Comparison of ENCODE assay signal across 2 cellular contexts in the genomic region with DNA sequence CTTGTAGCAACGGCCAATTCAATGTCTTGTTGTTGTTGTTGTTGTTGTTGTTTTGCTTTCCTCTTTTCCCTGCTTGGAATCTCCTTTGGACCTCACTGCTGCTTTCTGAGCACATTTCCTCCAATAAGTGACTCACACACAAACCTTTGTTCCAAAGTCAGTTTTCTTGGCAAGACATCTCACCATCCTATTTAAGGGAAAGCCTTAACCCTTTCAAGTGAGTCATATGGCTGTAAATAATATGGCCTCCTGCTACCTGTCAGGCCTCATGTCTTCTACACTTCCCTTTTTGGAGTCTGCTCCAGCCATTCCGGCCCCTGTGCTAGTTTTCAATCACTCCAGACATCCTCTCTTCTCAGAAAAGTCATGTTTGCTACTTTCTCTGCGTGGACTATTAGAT.
TF ChIP-seq lines count a peak whose summit lies in the region.

No MANE protein-coding gene starts in this region.

TF ChIP-seq in HCT116, 20 proteins besides CTCF, POLR2A, EP300 and RAD21:
- TF ChIP-seq SP1 (IDR thresholded peaks at IDR 0.05; ENCODE audit: low read depth) (0 out of 2 replicates have a peak, but pooled peaks have one; percentile 20), CBX3 (IDR thresholded peaks at IDR 0.05; ENCODE audit: low read depth) (no peak), POLR2AphosphoS5 (IDR thresholded peaks at IDR 0.05; ENCODE audit: low read depth, low read length) (no peak)

TF ChIP-seq in endothelial cell of umbilical vein, 7 proteins besides CTCF, POLR2A, EP300 and RAD21:
- peak; percentile 86 for TF ChIP-seq FOS (IDR thresholded peaks at IDR 0.05; ENCODE audit: borderline replicate concordance, insufficient read depth, low read length)
- peak; percentile 74 for TF ChIP-seq JUN (IDR thresholded peaks at IDR 0.05; ENCODE audit: borderline replicate concordance, insufficient read depth, insufficient read length, low read depth)
- TF ChIP-seq MYC (IDR thresholded peaks at IDR 0.05; ENCODE audit: low read depth, low read length), result no peak
TF ChIP-seq in endothelial cell of umbilical vein: peak in this region for 2.
